ENCODE assay signal across 8 cellular contexts in genomic region chr5:132466453-132467291, GRCh38. TPM values are rescaled to one million over a fixed set of nuclear protein-coding genes. Genes with fewer than 3 reads are reported as not detected.
DNase-seq lines count a peak whose midpoint lies in the region; ATAC-seq and TF ChIP-seq lines count a peak whose summit lies in the region.

No MANE protein-coding gene starts in this region.

- intact Hi-C loops in aorta (cut with DNase I) = no loop called here

- H3K9me3 ChIP-seq in aorta (ENCODE audit: control insufficient read depth, low read length) = no peaks in the 10 kb centered on the region
- H3K9me3 ChIP-seq in neural progenitor cell (ENCODE audit: low read depth) = no peaks in the 10 kb centered on the region

- H3K4me3 Mint-ChIP-seq in activated naive CD4-positive, alpha-beta T cell treated with anti-CD3 and anti-CD28 coated beads, Interleukin-2, amount 50 U/mL, for 24 hours = peak overlapping the region; percentile 64
- H3K4me3 Mint-ChIP-seq in neural progenitor cell = no peak overlapping the region

- H3K4me1 ChIP-seq in aorta (ENCODE audit: control insufficient read depth in 1 of 2, insufficient read depth in 2 of 2, low read length in 2 of 2) = no peaks in the 10 kb centered on the region
- peaks cover 12% of the 10 kb centered on the region for H3K4me1 ChIP-seq in neural progenitor cell

- H3K4me2 ChIP-seq in neural progenitor cell = no peak overlapping the region

- H3K9me3 Mint-ChIP-seq in activated naive CD4-positive, alpha-beta T cell treated with anti-CD3 and anti-CD28 coated beads, Interleukin-2, amount 50 U/mL, for 24 hours = no peaks in the 10 kb centered on the region
- peaks cover 4% of the 10 kb centered on the region for H3K9me3 Mint-ChIP-seq in neural progenitor cell

- no peaks in the 10 kb centered on the region for H3F3A ChIP-seq in neural progenitor cell (ENCODE audit: low read depth)

- H2AFZ ChIP-seq in neural progenitor cell (replicated peaks) = no peak overlapping the region

- peak overlapping the region; percentile 85 for H3K27ac Mint-ChIP-seq in activated naive CD4-positive, alpha-beta T cell treated with anti-CD3 and anti-CD28 coated beads, Interleukin-2, amount 50 U/mL, for 24 hours
- no peak overlapping the region for H3K27ac Mint-ChIP-seq in neural progenitor cell

- no peak for TF ChIP-seq CTCF in neural progenitor cell (IDR thresholded peaks at IDR 0.05)

- no peaks in the 10 kb centered on the region for H4K20me1 ChIP-seq in neural progenitor cell (ENCODE audit: low read depth)

- H3K9ac ChIP-seq in neural progenitor cell = no peak overlapping the region

- peak; percentile 98 for DNase-seq in NOMO-1 treated with DMSO at 0.1 percent for 48 hours (lab: John Stamatoyannopoulos, UW; ENCODE audit: unreplicated experiment)
- DNase-seq in left lobe of liver (ENCODE audit: low spot score) = peak; percentile 96
- peak; percentile 73 to 74 for DNase-seq in aorta
- no peak for DNase-seq in NCI-H1417 (lab: John Stamatoyannopoulos, UW)
- DNase-seq in neural progenitor cell (ENCODE audit: low spot score) = no peak

- H3K79me2 ChIP-seq in neural progenitor cell (ENCODE audit: low read depth) = no peaks in the 10 kb centered on the region

- WGBS in aorta, 2 donors = 71 to 75% methylated on average over 18 of the region's 18 CpGs

- H3K27ac ChIP-seq in aorta (ENCODE audit: low read depth in 1 of 2, low read length in 2 of 2) (no peak overlapping the region), neural progenitor cell (no peak overlapping the region)

- H3K27me3 ChIP-seq in aorta (ENCODE audit: control insufficient read depth in 1 of 2, insufficient read depth in 2 of 2, low read length in 1 of 2) = no peaks in the 10 kb centered on the region
- no peaks in the 10 kb centered on the region for H3K27me3 ChIP-seq in neural progenitor cell

- peaks cover 96% of the 10 kb centered on the region for H3K4me1 Mint-ChIP-seq in activated naive CD4-positive, alpha-beta T cell treated with anti-CD3 and anti-CD28 coated beads, Interleukin-2, amount 50 U/mL, for 24 hours
- peaks cover 43% of the 10 kb centered on the region for H3K4me1 Mint-ChIP-seq in neural progenitor cell

- ATAC-seq in GM18511 (IDR thresholded peaks at IDR 0.05; ENCODE audit: unreplicated experiment) (peak; percentile 76), HG02642 (IDR thresholded peaks at IDR 0.05; ENCODE audit: poor library complexity, unreplicated experiment) (peak; percentile 66), left lobe of liver (peak; percentile 70), aorta (ENCODE audit: low FRiP score) (peak; percentile 56)

- H3K36me3 Mint-ChIP-seq in activated naive CD4-positive, alpha-beta T cell treated with anti-CD3 and anti-CD28 coated beads, Interleukin-2, amount 50 U/mL, for 24 hours = peaks cover 8% of the 10 kb centered on the region
- H3K36me3 Mint-ChIP-seq in neural progenitor cell = no peaks in the 10 kb centered on the region

- H3K36me3 ChIP-seq in aorta (ENCODE audit: control insufficient read depth in 1 of 2, insufficient read depth in 2 of 2, low read length in 1 of 2) (no peaks in the 10 kb centered on the region), neural progenitor cell (no peaks in the 10 kb centered on the region)

- no peak overlapping the region for H3K4me3 ChIP-seq in aorta (ENCODE audit: low read length in 2 of 2)
- H3K4me3 ChIP-seq in neural progenitor cell = no peak overlapping the region

- no peaks in the 10 kb centered on the region for H3K27me3 Mint-ChIP-seq in activated naive CD4-positive, alpha-beta T cell treated with anti-CD3 and anti-CD28 coated beads, Interleukin-2, amount 50 U/mL, for 24 hours
- H3K27me3 Mint-ChIP-seq in neural progenitor cell (ENCODE audit: insufficient read depth, low read depth) = peaks cover 2% of the 10 kb centered on the region

RNA-seq across cellular contexts. Expression of gene IRF1, which starts 23.9 kb away (rescaled TPM):
- total RNA-seq in left lobe of liver = 24.8 TPM
- 10 to 100 TPM; 26.8 to 36.1 TPM for total RNA-seq in aorta
- 10 to 100 TPM; 12.9 to 13.1 TPM for polyA plus RNA-seq in aorta
- 3.7 and 7.1 TPM in 2 replicates for total RNA-seq in neural progenitor cell (ENCODE audit: low replicate concordance)

Comparison
In these comparisons a context has a peak if more than half of its experiments do, and no peak if none do; other contexts are left out.
1. DNase-seq: peak in NOMO-1 treated with DMSO at 0.1 percent for 48 hours (single experiment), left lobe of liver (single experiment) and aorta (2 of 2); none in NCI-H1417 (0 of 3) and neural progenitor cell (single experiment).
2. Peak in every context shown above with its lines, with median percentiles within 50 percentile points of each other: ATAC-seq.